ENCODE assay signal across 8 cellular contexts in the genomic region with DNA sequence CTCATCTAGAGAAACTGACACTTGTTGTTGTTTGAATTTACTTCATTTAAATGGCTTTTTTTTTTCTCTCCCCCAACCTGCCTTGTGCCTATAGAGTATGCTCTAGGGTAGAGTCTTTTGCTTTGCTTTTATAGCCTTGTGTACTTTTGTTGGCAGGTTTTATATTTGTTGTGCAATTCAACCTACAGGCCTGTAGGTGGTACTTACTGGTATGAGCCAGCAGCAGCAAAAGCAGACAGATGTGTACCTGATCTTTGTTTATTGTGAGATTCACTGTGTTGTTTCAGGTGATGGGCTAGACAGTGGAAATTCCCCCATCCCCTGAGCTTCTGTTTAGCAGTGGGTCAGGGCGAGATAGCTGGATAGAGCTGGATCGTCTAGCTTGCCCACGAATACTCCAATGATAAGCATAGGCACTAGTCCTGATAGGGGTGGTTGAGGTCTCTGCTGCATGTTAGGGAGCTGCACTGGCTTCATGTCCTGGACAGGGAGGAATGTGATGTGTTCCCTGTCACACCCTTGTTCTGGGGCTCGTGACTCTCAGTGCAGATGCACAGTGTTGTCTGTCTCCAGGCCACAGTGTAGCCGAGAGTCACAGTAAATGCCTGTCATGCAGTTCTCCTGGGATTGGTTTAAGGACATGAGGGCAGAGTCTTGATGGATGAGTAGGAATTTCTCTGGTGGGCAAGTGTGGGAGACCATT.
DNase-seq lines count a peak whose midpoint lies in the region; ATAC-seq, FAIRE-seq and TF ChIP-seq lines count a peak whose summit lies in the region.
"Had no signal": no experiment of that assay in that cellular context is flagged by ENCODE, and none has a peak within 500 bp of the region (broad histone marks: within the 10 kb centered on the region; RNA-seq: fewer than 3 reads in every experiment).

No MANE protein-coding gene starts in this region.

- peaks cover 41% of the 10 kb centered on the region for H3K4me1 Mint-ChIP-seq in central memory CD8-positive, alpha-beta T cell

- H3K27me3 ChIP-seq in neutrophil = no peaks in the 10 kb centered on the region

- H3K27me3 Mint-ChIP-seq in central memory CD8-positive, alpha-beta T cell = no peaks in the 10 kb centered on the region

- no peaks in the 10 kb centered on the region for H3K9me3 Mint-ChIP-seq in central memory CD8-positive, alpha-beta T cell

- peaks cover 4% of the 10 kb centered on the region for H3K36me3 Mint-ChIP-seq in central memory CD8-positive, alpha-beta T cell (ENCODE audit: insufficient read depth)

- H3K27ac ChIP-seq in neutrophil = peak overlapping the region; percentile 21

- ATAC-seq in HG03520 (IDR thresholded peaks at IDR 0.05; ENCODE audit: unreplicated experiment) = peak; percentile 53
- ATAC-seq in central memory CD8-positive, alpha-beta T cell (replicated peaks; ENCODE audit: extremely low read depth, poor library complexity, severe bottlenecking) = no peak
- no peak for ATAC-seq in GM21381 (IDR thresholded peaks at IDR 0.05; ENCODE audit: unreplicated experiment)

- no peaks in the 10 kb centered on the region for H3K36me3 ChIP-seq in neutrophil

- peak overlapping the region; percentile 20 for H3K27ac Mint-ChIP-seq in central memory CD8-positive, alpha-beta T cell (ENCODE audit: low read depth)

- FAIRE-seq in GM18507 (lab: Jason Lieb, UNC) = peak; percentile 65

- no peak for DNase-seq in GM18507 (ENCODE audit: extremely low spot score, insufficient read length, low read depth)
- no peak for DNase-seq in central memory CD8-positive, alpha-beta T cell (ENCODE audit: low spot score in 2 of 2)
- DNase-seq in HPDE6-E6E7 (ENCODE audit: extremely low spot score) = no peak
- DNase-seq in LoVo (ENCODE audit: low spot score) = no peak
- DNase-seq: amygdala had no signal

- H3K9me3 ChIP-seq in neutrophil = no peaks in the 10 kb centered on the region

- H3K4me3 ChIP-seq in neutrophil (ENCODE audit: low read depth in 1 of 2, low read length in 1 of 2) = no peak overlapping the region

- peaks cover 28 to 46% of the 10 kb centered on the region in 2 experiments for H3K4me1 ChIP-seq in neutrophil (ENCODE audit: control insufficient read depth in 1 of 2, insufficient read depth in 1 of 2, low read depth in 1 of 2, low read length in 1 of 2)

- no peak for TF ChIP-seq CTCF in neutrophil (IDR thresholded peaks at IDR 0.05)

- H3K4me3 Mint-ChIP-seq in central memory CD8-positive, alpha-beta T cell = no peak overlapping the region
